ENCODE assay signal across 9 cellular contexts in the genomic region with DNA sequence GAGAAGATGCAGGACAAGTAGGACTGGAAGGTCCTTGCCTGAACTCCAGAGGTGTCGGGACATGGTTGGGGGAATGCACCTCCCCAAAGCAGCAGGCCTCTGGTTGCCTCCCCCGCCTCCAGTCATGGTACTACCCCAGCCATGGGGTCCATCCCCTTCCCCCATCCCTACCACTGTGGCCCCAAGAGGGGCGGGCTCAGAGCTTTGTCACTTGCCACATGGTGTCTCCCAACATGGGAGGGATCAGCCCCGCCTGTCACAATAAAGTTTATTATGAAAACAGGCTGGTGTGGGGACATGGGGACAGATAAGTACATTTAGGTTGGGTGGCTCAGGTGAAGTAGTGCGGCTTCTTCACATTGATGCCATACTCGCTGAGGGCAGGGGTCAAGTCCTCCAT. TPM values are rescaled to one million over a fixed set of nuclear protein-coding genes. Genes with fewer than 3 reads are reported as not detected.
DNase-seq lines count a peak whose midpoint lies in the region; ATAC-seq, FAIRE-seq and TF ChIP-seq lines count a peak whose summit lies in the region.
"Had no signal": no experiment of that assay in that cellular context is flagged by ENCODE, and none has a peak within 500 bp of the region (broad histone marks: within the 10 kb centered on the region; RNA-seq: fewer than 3 reads in every experiment).

No MANE protein-coding gene starts in this region.

- no peak overlapping the region for H3K18ac ChIP-seq in mesenchymal stem cell (ENCODE audit: low read depth in 1 of 2, low read length in 2 of 2)

- WGBS in mesenchymal stem cell = 92% methylated on average over 6 of the region's 6 CpGs
- WGBS in upper lobe of left lung, 2 donors = 88 to 90% methylated on average over 6 of the region's 6 CpGs
- WGBS in small intestine, 3 donors = 86 to 88% (median 87%) methylated on average over 6 of the region's 6 CpGs

- H3K4ac ChIP-seq in mesenchymal stem cell (ENCODE audit: low read depth in 1 of 2, low read length in 2 of 2) = peak overlapping the region in 1 of 2 experiments; percentile 4

- peaks cover 23% of the 10 kb centered on the region for H3K79me1 ChIP-seq in mesenchymal stem cell (replicated peaks; ENCODE audit: low read length, poor library complexity, severe bottlenecking)

- H2AK5ac ChIP-seq in mesenchymal stem cell (ENCODE audit: low read length, severe bottlenecking) = peak overlapping the region; percentile 7

- H3K27me3 ChIP-seq in mesenchymal stem cell (ENCODE audit: control insufficient read depth in 1 of 2, insufficient read depth in 1 of 2, low read length in 2 of 2) (no peaks in the 10 kb centered on the region), upper lobe of left lung (no peaks in the 10 kb centered on the region), small intestine (ENCODE audit: control insufficient read depth in 2 of 2, insufficient read depth in 2 of 2, low read length in 2 of 2) (no peaks in the 10 kb centered on the region)

- TF ChIP-seq CTCF in astrocyte of the cerebellum (IDR thresholded peaks at IDR 0.05; ENCODE audit: low read depth, low read length, missing control alignments) = no peak
- no peak for TF ChIP-seq CTCF in upper lobe of left lung (IDR thresholded peaks at IDR 0.05)

- H3K4me1 ChIP-seq in mesenchymal stem cell (ENCODE audit: control insufficient read depth, insufficient read depth, low read depth, low read length) (peaks cover 18% of the 10 kb centered on the region), upper lobe of left lung (peaks cover 50 to 67% (median 56%) of the 10 kb centered on the region in 4 donors), small intestine (ENCODE audit: control insufficient read depth in 2 of 2, insufficient read depth in 1 of 2, low read depth in 1 of 2, low read length in 1 of 2) (peaks cover 6 to 8% of the 10 kb centered on the region in 2 donors)

- DNase-seq in Right ventricle myocardium inferior (ENCODE audit: missing footprints) = peak; percentile 51
- DNase-seq in Right ventricle myocardium superior = no peak
- no peak for DNase-seq in astrocyte of the cerebellum (ENCODE audit: low read depth)
- DNase-seq in mesenchymal stem cell = no peak
- no peak for DNase-seq in upper lobe of left lung
- DNase-seq in NCI-H2171 treated with DMSO at 0.1 percent for 48 hours (lab: John Stamatoyannopoulos, UW) = no peak
- no peak for DNase-seq in NCI-H1436 (lab: John Stamatoyannopoulos, UW)
- no peak for DNase-seq in small intestine

- in situ Hi-C loops in astrocyte of the cerebellum (cut with HindIII; ENCODE audit: low sequenced_read_pairs) = no loop called here

- peak overlapping the region; percentile 89 for H3K9ac ChIP-seq in mesenchymal stem cell (ENCODE audit: low read length)

- no peak overlapping the region for H3K14ac ChIP-seq in mesenchymal stem cell (ENCODE audit: low read length in 2 of 2)

- ATAC-seq in Right ventricle myocardium inferior = no peak
- ATAC-seq in Right ventricle myocardium superior (ENCODE audit: poor library complexity) = no peak
- ATAC-seq in upper lobe of left lung (ENCODE audit: low FRiP score in 2 of 2) = no peak
- ATAC-seq: mucosa of descending colon had no signal

- H3K27ac ChIP-seq in mesenchymal stem cell (ENCODE audit: low read length, poor library complexity, severe bottlenecking) (peak overlapping the region; percentile 71), upper lobe of left lung (peak overlapping the region; percentile 94 to 100 (median 99)), small intestine (ENCODE audit: low read depth in 1 of 2, low read length in 1 of 2) (peak overlapping the region in 1 of 2 donors; percentile 96)

- no peak overlapping the region for H3K23ac ChIP-seq in mesenchymal stem cell (ENCODE audit: low read length in 2 of 2)

- no peaks in the 10 kb centered on the region for H3K9me3 ChIP-seq in mesenchymal stem cell (ENCODE audit: control insufficient read depth, low read length)
- H3K9me3 ChIP-seq in upper lobe of left lung = no peaks in the 10 kb centered on the region
- H3K9me3 ChIP-seq in small intestine (ENCODE audit: control insufficient read depth, low read depth) = no peaks in the 10 kb centered on the region
- H3K9me3 ChIP-seq: mucosa of descending colon had no signal

- H4K8ac ChIP-seq in mesenchymal stem cell (ENCODE audit: low read length) = peak overlapping the region; percentile 22

- H2BK12ac ChIP-seq in mesenchymal stem cell (ENCODE audit: low read length in 2 of 2) = no peak overlapping the region

- no peak overlapping the region for H2BK5ac ChIP-seq in mesenchymal stem cell (ENCODE audit: low read depth, low read length, poor library complexity, severe bottlenecking)

- no peak for TF ChIP-seq EP300 in upper lobe of left lung (IDR thresholded peaks at IDR 0.05)

- intact Hi-C loops in Right ventricle myocardium inferior (cut with DNase I) (no loop called here), Right ventricle myocardium superior (cut with DNase I) (loop anchor here (10.0 kb wide), 1 partner anchor 136 kb away; a partner anchor contains a TSS)

- no peak for FAIRE-seq in small intestine (lab: Jason Lieb, UNC)

- H2BK120ac ChIP-seq in mesenchymal stem cell (ENCODE audit: low read depth, low read length) = no peak overlapping the region

- no peak for TF ChIP-seq POLR2A in upper lobe of left lung (IDR thresholded peaks at IDR 0.05)

- H3K4me2 ChIP-seq in mesenchymal stem cell (ENCODE audit: low read length, poor library complexity, severe bottlenecking) = no peak overlapping the region

- H3K4me3 ChIP-seq in astrocyte of the cerebellum (ENCODE audit: low read depth, low read length) (peak overlapping the region; percentile 77), mesenchymal stem cell (ENCODE audit: insufficient read depth in 1 of 2, low read depth in 1 of 2, low read length in 2 of 2) (peak overlapping the region in 1 of 2 experiments; percentile 80), upper lobe of left lung (peak overlapping the region in 1 of 4 donors; percentile 67), small intestine (ENCODE audit: low read depth in 1 of 2, low read length in 2 of 2) (peak overlapping the region in 1 of 2 donors; percentile 98)

- no peak overlapping the region for H4K91ac ChIP-seq in mesenchymal stem cell (ENCODE audit: low read length)

- H2AFZ ChIP-seq in mesenchymal stem cell (ENCODE audit: low read depth, low read length) = no peak overlapping the region

- no peak overlapping the region for H2BK15ac ChIP-seq in mesenchymal stem cell (ENCODE audit: low read depth, poor library complexity, severe bottlenecking)

- H3K36me3 ChIP-seq in mesenchymal stem cell (ENCODE audit: control insufficient read depth in 1 of 2, insufficient read depth in 2 of 2, low read depth in 1 of 2, low read length in 2 of 2) (peaks cover 52 to 69% of the 10 kb centered on the region in 2 experiments), upper lobe of left lung (peaks cover 30 to 56% (median 42%) of the 10 kb centered on the region in 4 donors), small intestine (ENCODE audit: control insufficient read depth in 2 of 2, insufficient read depth in 2 of 2, low read length in 2 of 2) (peaks cover 9 to 14% of the 10 kb centered on the region in 2 donors)

RNA-seq across cellular contexts. Expression of a gene that starts 1.4 kb away (rescaled TPM):
- 90.9 TPM for total RNA-seq in Right ventricle myocardium inferior
- total RNA-seq in Right ventricle myocardium superior = 83.6 TPM
- polyA plus RNA-seq in mesenchymal stem cell (2013, experiment 1 of 2) = 187 TPM
- 195 TPM for polyA plus RNA-seq in mesenchymal stem cell (2013, experiment 2 of 2)
- total RNA-seq in upper lobe of left lung = 100 to 1,000 TPM in 3 of 6 donors, 10 to 100 TPM in 3; 60.8 to 153 (median 96.5) TPM
- 100 to 1,000 TPM in 2 of 3 donors, 10 to 100 TPM in 1; 62.6 to 133 (median 114) TPM for polyA plus RNA-seq in small intestine

RNA-seq across cellular contexts. Expression of a gene that starts 7.0 kb away (rescaled TPM):
- total RNA-seq in Right ventricle myocardium inferior (233 TPM), Right ventricle myocardium superior (191 TPM), upper lobe of left lung (100 to 1,000 TPM; 130 to 191 (median 146) TPM)
- 309 TPM for polyA plus RNA-seq in mesenchymal stem cell (2013, experiment 1 of 2)
- 311 TPM for polyA plus RNA-seq in mesenchymal stem cell (2013, experiment 2 of 2)
- 10 to 100 TPM; 73.9 to 97.3 (median 88.9) TPM for polyA plus RNA-seq in small intestine

RNA-seq across cellular contexts. Expression of a gene that starts 7.2 kb away (rescaled TPM):
- 22.9 TPM for total RNA-seq in Right ventricle myocardium inferior
- total RNA-seq in Right ventricle myocardium superior = 19.8 TPM
- polyA plus RNA-seq in mesenchymal stem cell (2013, experiment 1 of 2) = 21.1 TPM
- 22.0 TPM for polyA plus RNA-seq in mesenchymal stem cell (2013, experiment 2 of 2)
- 10 to 100 TPM; 13.4 to 25.2 (median 22.1) TPM for total RNA-seq in upper lobe of left lung
- 10 to 100 TPM; 15.9 to 28.4 (median 16.0) TPM for polyA plus RNA-seq in small intestine

RNA-seq across cellular contexts. Expression of a gene that starts 8.6 kb away (rescaled TPM):
- total RNA-seq in Right ventricle myocardium inferior = 81.5 TPM
- 71.5 TPM for total RNA-seq in Right ventricle myocardium superior
- 425 TPM for polyA plus RNA-seq in mesenchymal stem cell (2013, experiment 1 of 2)
- polyA plus RNA-seq in mesenchymal stem cell (2013, experiment 2 of 2) = 399 TPM
- 100 to 1,000 TPM in 4 of 6 donors, 10 to 100 TPM in 2; 71.6 to 240 (median 145) TPM for total RNA-seq in upper lobe of left lung
- polyA plus RNA-seq in small intestine = 10 to 100 TPM; 25.4 to 43.9 (median 25.5) TPM

RNA-seq across cellular contexts. Expression of a gene that starts 45.0 kb away (rescaled TPM):
- 10.7 TPM for total RNA-seq in Right ventricle myocardium inferior
- total RNA-seq in Right ventricle myocardium superior = 9.6 TPM
- 13.2 TPM for polyA plus RNA-seq in mesenchymal stem cell (2013, experiment 1 of 2)
- 12.1 TPM for polyA plus RNA-seq in mesenchymal stem cell (2013, experiment 2 of 2)
- total RNA-seq in upper lobe of left lung = 10 to 100 TPM in 4 of 6 donors, 1 to 10 TPM in 2; 9.2 to 32.2 (median 12.8) TPM
- 1 to 10 TPM in 1 of 3 donors, under 1 TPM in 2; under 0.01 to 7.0 (median 0.27) TPM for polyA plus RNA-seq in small intestine
